Comparison of ENCODE assay signal across 1 cellular context in genomic region chr3:18233987-18234716, GRCh38.
TF ChIP-seq lines count a peak whose summit lies in the region.

No MANE protein-coding gene starts in this region.

TF ChIP-seq in GM23338, 12 proteins besides CTCF, POLR2A, EP300 and RAD21 (continued from another document):
- TF ChIP-seq ZNF462 (CRISPR knock-in tag; IDR thresholded peaks at IDR 0.05) (no peak), NANOG (IDR thresholded peaks at IDR 0.05; ENCODE audit: borderline replicate concordance) (no peak), STAT1 (IDR thresholded peaks at IDR 0.05; ENCODE audit: unreplicated experiment) (no peak), JUNB (IDR thresholded peaks at IDR 0.05; ENCODE audit: unreplicated experiment) (no peak), POLR2AphosphoS5 (IDR thresholded peaks at IDR 0.05; ENCODE audit: low read depth) (no peak), ZNF114 (CRISPR knock-in tag; IDR thresholded peaks at IDR 0.05) (no peak)
- TF ChIP-seq, protein P1, sequence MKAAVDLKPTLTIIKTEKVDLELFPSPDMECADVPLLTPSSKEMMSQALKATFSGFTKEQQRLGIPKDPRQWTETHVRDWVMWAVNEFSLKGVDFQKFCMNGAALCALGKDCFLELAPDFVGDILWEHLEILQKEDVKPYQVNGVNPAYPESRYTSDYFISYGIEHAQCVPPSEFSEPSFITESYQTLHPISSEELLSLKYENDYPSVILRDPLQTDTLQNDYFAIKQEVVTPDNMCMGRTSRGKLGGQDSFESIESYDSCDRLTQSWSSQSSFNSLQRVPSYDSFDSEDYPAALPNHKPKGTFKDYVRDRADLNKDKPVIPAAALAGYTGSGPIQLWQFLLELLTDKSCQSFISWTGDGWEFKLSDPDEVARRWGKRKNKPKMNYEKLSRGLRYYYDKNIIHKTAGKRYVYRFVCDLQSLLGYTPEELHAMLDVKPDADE (IDR thresholded peaks at IDR 0.05), result no peak
